In the genomic region with DNA sequence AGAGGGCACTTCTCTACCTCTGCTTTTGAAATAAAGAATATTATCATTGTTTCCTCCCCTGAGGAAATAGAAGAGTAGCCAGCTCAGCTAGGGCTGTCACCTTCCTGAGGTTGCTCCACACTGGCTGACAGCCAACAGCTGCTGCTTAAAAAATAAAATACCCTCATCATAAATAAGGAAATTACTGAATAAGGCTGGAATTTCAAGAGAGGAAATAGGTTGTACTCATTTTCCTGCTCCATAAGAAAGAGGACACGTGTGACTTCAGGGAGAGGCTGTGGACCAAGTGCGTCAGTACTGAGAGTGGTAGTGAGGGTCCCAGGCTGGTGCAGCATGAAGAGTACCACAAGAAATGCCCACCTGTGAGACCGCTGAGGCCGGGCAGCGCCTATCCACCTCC, we compare ENCODE assay signal across 22 cellular contexts. TPM values are rescaled to one million over a fixed set of nuclear protein-coding genes. Genes with fewer than 3 reads are reported as not detected.
A peak's percentile ranks its signal among the peaks of the same experiment; 100 is the strongest.
DNase-seq lines count a peak whose midpoint lies in the region; ATAC-seq, FAIRE-seq and TF ChIP-seq lines count a peak whose summit lies in the region.
"Had no signal": no experiment of that assay in that cellular context is flagged by ENCODE, and none has a peak within 500 bp of the region (broad histone marks: within the 10 kb centered on the region; RNA-seq: fewer than 3 reads in every experiment).

No MANE protein-coding gene starts in this region.

- POLR2A ChIA-PET in endothelial cell of umbilical vein (lab: Charles Lee) = interaction anchor here (1.4 to 2.6 kb wide), 2 partner anchors 8 to 54 kb away, joined by 5 to 20 read pairs; a partner anchor contains a TSS

- H3K9me1 ChIP-seq in endothelial cell of umbilical vein (replicated peaks; ENCODE audit: control insufficient read depth, extremely low read depth, insufficient read depth, low read length) = no peaks in the 10 kb centered on the region

- peaks cover 5% of the 10 kb centered on the region for H3K79me2 ChIP-seq in endothelial cell of umbilical vein (ENCODE audit: control insufficient read depth, insufficient read depth, low read length)

- H3K9ac ChIP-seq in endothelial cell of umbilical vein (replicated peaks; ENCODE audit: extremely low read depth, insufficient read depth, low read length) (peak overlapping the region; percentile 91), skeletal muscle tissue (ENCODE audit: low read depth in 1 of 3, low read length in 3 of 3) (peak overlapping the region in 1 of 3 donors; percentile 59)

- H3K4me3 ChIP-seq in MG63 (no peak overlapping the region), endothelial cell of umbilical vein (replicated peaks in 1 of 3; ENCODE audit: insufficient read depth in 1 of 3, low read depth in 1 of 3, low read length in 3 of 3) (peak overlapping the region in 2 of 3 experiments; percentile 10 to 68), skeletal muscle tissue (ENCODE audit: low read length in 3 of 3) (peak overlapping the region in 1 of 3 donors; percentile 21)
- H3K4me3 ChIP-seq: Peyer's patch, transverse colon had no signal

- no peak for ATAC-seq in HG02798 (IDR thresholded peaks at IDR 0.05; ENCODE audit: poor library complexity, unreplicated experiment)
- ATAC-seq: activated CD8-positive, alpha-beta T cell treated with anti-CD3 and anti-CD28 coated beads, Interleukin-2, amount 10 ng/mL, durations not matched to agents 7 days and 5 days; activated naive CD8-positive, alpha-beta T cell treated with anti-CD3 and anti-CD28 coated beads, Interleukin-2, amount 50 U/mL, for 24 hours; stimulated activated memory B cell treated with anti-CD40 and anti-IgM and Interleukin-4, amounts not matched to agents 10 μg/mL and 1 μg/mL and 100 μg/mL, for 72 hours had no signal

- CTCF ChIA-PET in endothelial cell of umbilical vein (lab: Charles Lee) = interaction anchor here (0.9 to 3.3 kb wide), 10 partner anchors 8 to 133 kb away, joined by 3 to 23 read pairs (median 5); a partner anchor contains a TSS

- BruUV-seq in endothelial cell of umbilical vein (replicated peaks; lab: Mats Ljungman, UMichigan) = no TSS peak

- TF ChIP-seq CTCF in endothelial cell of umbilical vein (IDR thresholded peaks at IDR 0.05; ENCODE audit: extremely low read depth in 1 of 2, insufficient read depth in 1 of 2, low read depth in 1 of 2, low read length in 2 of 2) = no peak

- dilution Hi-C loops in endothelial cell of umbilical vein (cut with MboI; ENCODE audit: extremely low pct_ligation_motif_present, low sequenced_read_pairs) = no loop called here

- H3K4me1 ChIP-seq in endothelial cell of umbilical vein (ENCODE audit: control insufficient read depth, extremely low read depth, insufficient read depth, low read length) = peaks cover 42% of the 10 kb centered on the region
- peaks cover 0 to 7% (median 5%) of the 10 kb centered on the region in 3 donors for H3K4me1 ChIP-seq in skeletal muscle tissue (ENCODE audit: control insufficient read depth in 3 of 3, insufficient read depth in 3 of 3, low read length in 3 of 3)
- H3K4me1 ChIP-seq: Peyer's patch, transverse colon had no signal

- peak overlapping the region; percentile 90 for H3K4me2 ChIP-seq in endothelial cell of umbilical vein (ENCODE audit: insufficient read depth, low read length)

- TF ChIP-seq POLR2A in endothelial cell of umbilical vein (IDR thresholded peaks at IDR 0.05; ENCODE audit: low read depth, low read length) = peak; percentile 51

- FAIRE-seq in endothelial cell of umbilical vein (lab: Jason Lieb, UNC) (peak; percentile 77), GM19239 (lab: Jason Lieb, UNC) (no peak)
- FAIRE-seq: endometrium had no signal

- intact Hi-C loops in endothelial cell of umbilical vein (cut with micrococcal nuclease) = loop anchor here (1.0 to 2.0 kb wide), 5 partner anchors 8 to 724 kb away; a partner anchor contains a TSS

- H3K36me3 ChIP-seq in MG63 (no peaks in the 10 kb centered on the region), endothelial cell of umbilical vein (ENCODE audit: control insufficient read depth in 2 of 2, extremely low read depth in 1 of 2, insufficient read depth in 2 of 2, low read length in 2 of 2) (no peaks in the 10 kb centered on the region), skeletal muscle tissue (ENCODE audit: control insufficient read depth in 3 of 3, insufficient read depth in 3 of 3, low read length in 3 of 3) (no peaks in the 10 kb centered on the region)
- H3K36me3 ChIP-seq: Peyer's patch, transverse colon had no signal

- H3K9me3 ChIP-seq in MG63 (no peaks in the 10 kb centered on the region), endothelial cell of umbilical vein (replicated peaks; ENCODE audit: control insufficient read depth, insufficient read depth, low read length) (no peaks in the 10 kb centered on the region), skeletal muscle tissue (ENCODE audit: control insufficient read depth in 3 of 3, low read length in 3 of 3) (no peaks in the 10 kb centered on the region)
- H3K9me3 ChIP-seq: Peyer's patch, transverse colon had no signal

- peak; percentile 15 for DNase-seq in MG63
- peak; percentile 97 for DNase-seq in endothelial cell of umbilical vein (ENCODE audit: low read depth, low spot score)
- peak; percentile 19 for DNase-seq in left kidney (ENCODE audit: low read depth, low spot score)
- no peak for DNase-seq in GM19239 (ENCODE audit: insufficient read length, low spot score)
- DNase-seq in activated effector memory CD4-positive, alpha-beta T cell treated with Interleukin-2 at 50 U/mL for 16 hours = no peak
- no peak for DNase-seq in nucleus accumbens (lab: John Stamatoyannopoulos, UW)
- DNase-seq: activated CD8-positive, alpha-beta T cell treated with anti-CD3 and anti-CD28 coated beads, Interleukin-2, amount 10 ng/mL, durations not matched to agents 7 days and 5 days; activated naive CD8-positive, alpha-beta T cell treated with anti-CD3 and anti-CD28 coated beads, Interleukin-2, amount 50 U/mL, for 24 hours; cerebellar nuclear complex; DMS153; NCI-H1048; NCI-H2081 treated with DMSO at 0.1 percent for 48 hours; NCI-H69; Peyer's patch; SW 1271; transverse colon had no signal

- no peaks in the 10 kb centered on the region for H4K20me1 ChIP-seq in endothelial cell of umbilical vein (replicated peaks; ENCODE audit: control insufficient read depth, extremely low read depth, insufficient read depth, low read length)

- no peak overlapping the region for H2AFZ ChIP-seq in endothelial cell of umbilical vein (ENCODE audit: low read depth, low read length)

- H3K27me3 ChIP-seq in MG63 = no peaks in the 10 kb centered on the region; the same call in 1 of the 2 replicates
- no peaks in the 10 kb centered on the region for H3K27me3 ChIP-seq in endothelial cell of umbilical vein (ENCODE audit: control insufficient read depth in 2 of 2, insufficient read depth in 2 of 2, low read length in 2 of 2)
- no peaks in the 10 kb centered on the region for H3K27me3 ChIP-seq in skeletal muscle tissue (ENCODE audit: control insufficient read depth in 3 of 3, insufficient read depth in 3 of 3, low read length in 3 of 3)
- H3K27me3 ChIP-seq: Peyer's patch, transverse colon had no signal

- H3K27ac ChIP-seq in endothelial cell of umbilical vein (ENCODE audit: insufficient read depth, low read depth, low read length) = peak overlapping the region; percentile 100
- H3K27ac ChIP-seq in skeletal muscle tissue (ENCODE audit: low read depth, low read length) = peak overlapping the region; percentile 64
- H3K27ac ChIP-seq: Peyer's patch, transverse colon had no signal

TF ChIP-seq in endothelial cell of umbilical vein, 7 proteins besides CTCF, POLR2A, EP300 and RAD21:
- TF ChIP-seq, protein P1, sequence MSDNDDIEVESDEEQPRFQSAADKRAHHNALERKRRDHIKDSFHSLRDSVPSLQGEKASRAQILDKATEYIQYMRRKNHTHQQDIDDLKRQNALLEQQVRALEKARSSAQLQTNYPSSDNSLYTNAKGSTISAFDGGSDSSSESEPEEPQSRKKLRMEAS (IDR thresholded peaks at IDR 0.05; ENCODE audit: insufficient read depth, insufficient read length) = peak; percentile 90
- TF ChIP-seq POLR2AphosphoS5 (IDR thresholded peaks at IDR 0.05; ENCODE audit: insufficient read depth, low read depth, low read length) = peak; percentile 89
- peak; percentile 48 for TF ChIP-seq GATA2 (IDR thresholded peaks at IDR 0.05; ENCODE audit: insufficient read depth, insufficient read length, low read depth, low read length)
- TF ChIP-seq MYC (IDR thresholded peaks at IDR 0.05; ENCODE audit: low read depth, low read length) = peak; percentile 61
- TF ChIP-seq JUN (IDR thresholded peaks at IDR 0.05; ENCODE audit: borderline replicate concordance, insufficient read depth, insufficient read length, low read depth) = peak; percentile 99
- peak; percentile 92 for TF ChIP-seq FOS (IDR thresholded peaks at IDR 0.05; ENCODE audit: borderline replicate concordance, insufficient read depth, low read length)
- TF ChIP-seq EZH2 (IDR thresholded peaks at IDR 0.05; ENCODE audit: borderline replicate concordance, low read depth, low read length, severe bottlenecking) = no peak

RNA-seq across cellular contexts. Expression of a gene that starts 8.1 kb away (rescaled TPM):
- total RNA-seq in MG63 (2014; rRNA removed; shearing (Covaris generic); ENCODE audit: low replicate concordance) = not detected in 2 replicates
- total RNA-seq in endothelial cell of umbilical vein (28.4 and 31.7 TPM in 2 replicates), skeletal muscle tissue (8.4 TPM)
- 31.5 and 31.7 TPM in 2 replicates for polyA plus RNA-seq in endothelial cell of umbilical vein
- 10.7 and 21.1 TPM in 2 replicates for polyA plus RNA-seq in endothelial cell of umbilical vein (2011; cell fraction: cytosol; rRNA removed)
- polyA plus RNA-seq in endothelial cell of umbilical vein (2011; cell fraction: nucleus; rRNA removed) = 33.6 and 34.4 TPM in 2 replicates
- 7.8 and 12.1 TPM in 2 replicates for polyA plus RNA-seq in endothelial cell of umbilical vein (2012)
- polyA minus RNA-seq in endothelial cell of umbilical vein = 7.0 and 7.5 TPM in 2 replicates
- not detected for polyA minus RNA-seq in endothelial cell of umbilical vein (2011; cell fraction: cytosol; rRNA and poly(A)+ RNA removed)
- polyA minus RNA-seq in endothelial cell of umbilical vein (2011; cell fraction: nucleus; rRNA and poly(A)+ RNA removed) = 25.2 and 57.0 TPM in 2 replicates
- total RNA-seq: activated CD8-positive, alpha-beta T cell treated with anti-CD3 and anti-CD28 coated beads, Interleukin-2, amount 10 ng/mL, durations not matched to agents 7 days and 5 days; osteoblast had no signal
- polyA plus RNA-seq: BJ had no signal

Comparison
In these comparisons a context has a peak if more than half of its experiments do, and no peak if none do; other contexts are left out.
1. DNase-seq: peak in MG63 (single experiment), endothelial cell of umbilical vein (single experiment) and left kidney (single experiment); none in GM19239 (single experiment), activated effector memory CD4-positive, alpha-beta T cell treated with Interleukin-2 at 50 U/mL for 16 hours (single experiment) and nucleus accumbens (0 of 56).